ENCODE assay signal across 2 cellular contexts in the genomic region with DNA sequence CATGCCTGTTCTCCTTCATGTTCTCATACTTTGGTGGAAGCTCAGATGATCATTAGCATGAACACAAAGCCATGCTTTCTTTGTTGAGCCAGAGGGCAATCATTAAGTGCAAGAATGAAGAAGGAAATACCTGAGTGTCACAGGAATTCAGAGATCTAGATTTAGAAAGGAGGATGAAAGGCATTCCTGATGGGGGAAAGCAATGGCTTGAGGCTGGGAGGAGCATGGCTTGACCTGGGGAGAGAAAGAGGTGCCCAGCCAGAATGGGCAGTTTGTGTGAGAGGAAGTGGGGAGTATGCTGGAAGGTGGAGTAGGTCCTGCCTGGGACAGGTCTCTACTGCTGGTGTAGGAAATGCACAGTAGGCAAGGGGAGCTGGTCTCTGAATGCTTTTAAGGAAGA.
TF ChIP-seq lines count a peak whose summit lies in the region.

No MANE protein-coding gene starts in this region.

TF ChIP-seq in HCT116, 20 proteins besides CTCF, POLR2A, EP300 and RAD21:
- no peak for TF ChIP-seq REST (IDR thresholded peaks at IDR 0.05; ENCODE audit: low read depth)
- no peak for TF ChIP-seq SIN3A (IDR thresholded peaks at IDR 0.05; ENCODE audit: low read depth)
- TF ChIP-seq, protein P1, sequence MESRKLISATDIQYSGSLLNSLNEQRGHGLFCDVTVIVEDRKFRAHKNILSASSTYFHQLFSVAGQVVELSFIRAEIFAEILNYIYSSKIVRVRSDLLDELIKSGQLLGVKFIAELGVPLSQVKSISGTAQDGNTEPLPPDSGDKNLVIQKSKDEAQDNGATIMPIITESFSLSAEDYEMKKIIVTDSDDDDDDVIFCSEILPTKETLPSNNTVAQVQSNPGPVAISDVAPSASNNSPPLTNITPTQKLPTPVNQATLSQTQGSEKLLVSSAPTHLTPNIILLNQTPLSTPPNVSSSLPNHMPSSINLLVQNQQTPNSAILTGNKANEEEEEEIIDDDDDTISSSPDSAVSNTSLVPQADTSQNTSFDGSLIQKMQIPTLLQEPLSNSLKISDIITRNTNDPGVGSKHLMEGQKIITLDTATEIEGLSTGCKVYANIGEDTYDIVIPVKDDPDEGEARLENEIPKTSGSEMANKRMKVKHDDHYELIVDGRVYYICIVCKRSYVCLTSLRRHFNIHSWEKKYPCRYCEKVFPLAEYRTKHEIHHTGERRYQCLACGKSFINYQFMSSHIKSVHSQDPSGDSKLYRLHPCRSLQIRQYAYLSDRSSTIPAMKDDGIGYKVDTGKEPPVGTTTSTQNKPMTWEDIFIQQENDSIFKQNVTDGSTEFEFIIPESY (IDR thresholded peaks at IDR 0.05; ENCODE audit: extremely low read depth, insufficient replicate concordance, low read length) = no peak
- TF ChIP-seq EZH2 (IDR thresholded peaks at IDR 0.05) = no peak
TF ChIP-seq in HCT116: peak in this region for 0.

TF ChIP-seq in WTC11, 78 proteins besides CTCF, POLR2A, EP300 and RAD21 (continued from another document):
- no peak for TF ChIP-seq ERG (CRISPR knock-in tag; IDR thresholded peaks at IDR 0.05)
- TF ChIP-seq, protein P2, sequence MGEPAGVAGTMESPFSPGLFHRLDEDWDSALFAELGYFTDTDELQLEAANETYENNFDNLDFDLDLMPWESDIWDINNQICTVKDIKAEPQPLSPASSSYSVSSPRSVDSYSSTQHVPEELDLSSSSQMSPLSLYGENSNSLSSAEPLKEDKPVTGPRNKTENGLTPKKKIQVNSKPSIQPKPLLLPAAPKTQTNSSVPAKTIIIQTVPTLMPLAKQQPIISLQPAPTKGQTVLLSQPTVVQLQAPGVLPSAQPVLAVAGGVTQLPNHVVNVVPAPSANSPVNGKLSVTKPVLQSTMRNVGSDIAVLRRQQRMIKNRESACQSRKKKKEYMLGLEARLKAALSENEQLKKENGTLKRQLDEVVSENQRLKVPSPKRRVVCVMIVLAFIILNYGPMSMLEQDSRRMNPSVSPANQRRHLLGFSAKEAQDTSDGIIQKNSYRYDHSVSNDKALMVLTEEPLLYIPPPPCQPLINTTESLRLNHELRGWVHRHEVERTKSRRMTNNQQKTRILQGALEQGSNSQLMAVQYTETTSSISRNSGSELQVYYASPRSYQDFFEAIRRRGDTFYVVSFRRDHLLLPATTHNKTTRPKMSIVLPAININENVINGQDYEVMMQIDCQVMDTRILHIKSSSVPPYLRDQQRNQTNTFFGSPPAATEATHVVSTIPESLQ (CRISPR knock-in tag; IDR thresholded peaks at IDR 0.05) = no peak
- TF ChIP-seq ATF2 (CRISPR knock-in tag; IDR thresholded peaks at IDR 0.05; ENCODE audit: borderline replicate concordance, low read depth) = no peak
- TF ChIP-seq JAZF1 (CRISPR knock-in tag; IDR thresholded peaks at IDR 0.05) = no peak
- TF ChIP-seq, protein P3, sequence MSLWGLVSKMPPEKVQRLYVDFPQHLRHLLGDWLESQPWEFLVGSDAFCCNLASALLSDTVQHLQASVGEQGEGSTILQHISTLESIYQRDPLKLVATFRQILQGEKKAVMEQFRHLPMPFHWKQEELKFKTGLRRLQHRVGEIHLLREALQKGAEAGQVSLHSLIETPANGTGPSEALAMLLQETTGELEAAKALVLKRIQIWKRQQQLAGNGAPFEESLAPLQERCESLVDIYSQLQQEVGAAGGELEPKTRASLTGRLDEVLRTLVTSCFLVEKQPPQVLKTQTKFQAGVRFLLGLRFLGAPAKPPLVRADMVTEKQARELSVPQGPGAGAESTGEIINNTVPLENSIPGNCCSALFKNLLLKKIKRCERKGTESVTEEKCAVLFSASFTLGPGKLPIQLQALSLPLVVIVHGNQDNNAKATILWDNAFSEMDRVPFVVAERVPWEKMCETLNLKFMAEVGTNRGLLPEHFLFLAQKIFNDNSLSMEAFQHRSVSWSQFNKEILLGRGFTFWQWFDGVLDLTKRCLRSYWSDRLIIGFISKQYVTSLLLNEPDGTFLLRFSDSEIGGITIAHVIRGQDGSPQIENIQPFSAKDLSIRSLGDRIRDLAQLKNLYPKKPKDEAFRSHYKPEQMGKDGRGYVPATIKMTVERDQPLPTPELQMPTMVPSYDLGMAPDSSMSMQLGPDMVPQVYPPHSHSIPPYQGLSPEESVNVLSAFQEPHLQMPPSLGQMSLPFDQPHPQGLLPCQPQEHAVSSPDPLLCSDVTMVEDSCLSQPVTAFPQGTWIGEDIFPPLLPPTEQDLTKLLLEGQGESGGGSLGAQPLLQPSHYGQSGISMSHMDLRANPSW (CRISPR knock-in tag; conservative IDR thresholded peaks at IDR 0.05; ENCODE audit: low read depth) = no peak
- no peak for TF ChIP-seq SP1 (CRISPR knock-in tag; conservative IDR thresholded peaks at IDR 0.05)
- TF ChIP-seq USF2 (CRISPR knock-in tag; IDR thresholded peaks at IDR 0.05) = no peak
- TF ChIP-seq HMGA2 (CRISPR knock-in tag; IDR thresholded peaks at IDR 0.05) = no peak
- TF ChIP-seq E2F5 (CRISPR knock-in tag; IDR thresholded peaks at IDR 0.05) = no peak
